ENCODE assay signal across 9 cellular contexts in genomic region chr18:23143059-23143831, GRCh38. TPM values are rescaled to one million over a fixed set of nuclear protein-coding genes. Genes with fewer than 3 reads are reported as not detected.
DNase-seq lines count a peak whose midpoint lies in the region; ATAC-seq and TF ChIP-seq lines count a peak whose summit lies in the region.
"Had no signal": no experiment of that assay in that cellular context is flagged by ENCODE, and none has a peak within 500 bp of the region (broad histone marks: within the 10 kb centered on the region; RNA-seq: fewer than 3 reads in every experiment).

No MANE protein-coding gene starts in this region.

- H3K9me3 ChIP-seq in Caco-2 (no peaks in the 10 kb centered on the region), endodermal cell (ENCODE audit: control insufficient read depth, low read length) (no peaks in the 10 kb centered on the region), muscle layer of duodenum (ENCODE audit: control insufficient read depth in 1 of 2, low read length in 2 of 2) (no peaks in the 10 kb centered on the region)

- H3K36me3 Mint-ChIP-seq in Caco-2 (ENCODE audit: insufficient read depth, unreplicated experiment) (peaks cover 13% of the 10 kb centered on the region), endodermal cell (ENCODE audit: low read depth) (peaks cover 5% of the 10 kb centered on the region)

- ATAC-seq in HG03460 (IDR thresholded peaks at IDR 0.05; ENCODE audit: unreplicated experiment) (no peak), GM21717 (IDR thresholded peaks at IDR 0.05; ENCODE audit: unreplicated experiment) (no peak)

- intact Hi-C loops in Caco-2 (cut with micrococcal nuclease; ENCODE audit: unreplicated experiment) = loop anchor here (5.0 kb wide), 2 partner anchors 34 to 54 kb away; no protein-coding TSS in a partner anchor

- H3K27ac ChIP-seq in endodermal cell (ENCODE audit: low read depth, low read length) = no peak overlapping the region
- peak overlapping the region; percentile 29 for H3K27ac ChIP-seq in muscle layer of duodenum (ENCODE audit: low read length)

- H3K4me3 ChIP-seq in Caco-2 (ENCODE audit: low read depth, low read length) (no peak overlapping the region), NB4 (ENCODE audit: low read depth, low read length) (no peak overlapping the region), endodermal cell (ENCODE audit: low read length) (no peak overlapping the region), muscle layer of duodenum (ENCODE audit: low read depth in 1 of 2, low read length in 2 of 2) (no peak overlapping the region)

- H3K4me1 Mint-ChIP-seq in Caco-2 (ENCODE audit: low read depth, unreplicated experiment) (peaks cover 32% of the 10 kb centered on the region), endodermal cell (peaks cover 34% of the 10 kb centered on the region)

- no peaks in the 10 kb centered on the region for H3K27me3 Mint-ChIP-seq in Caco-2 (ENCODE audit: insufficient read depth, unreplicated experiment)
- H3K27me3 Mint-ChIP-seq in endodermal cell (ENCODE audit: insufficient read depth) = no peaks in the 10 kb centered on the region

- BruUV-seq in Caco-2 (replicated peaks; lab: Mats Ljungman, UMichigan) = no TSS peak

- H3K9ac ChIP-seq in endodermal cell (ENCODE audit: extremely low read depth, low read length, poor library complexity, severe bottlenecking) = no peak overlapping the region

- peak overlapping the region; percentile 5 for H3K4me3 Mint-ChIP-seq in Caco-2 (ENCODE audit: unreplicated experiment)
- no peak overlapping the region for H3K4me3 Mint-ChIP-seq in endodermal cell

- TF ChIP-seq CTCF in Caco-2 (IDR thresholded peaks at IDR 0.05; ENCODE audit: insufficient read depth in 1 of 2, low read depth in 1 of 2, low read length in 1 of 2, severe bottlenecking in 1 of 2, unreplicated experiment in 1 of 2) (no peak), NB4 (IDR thresholded peaks at IDR 0.05; ENCODE audit: low read depth, low read length) (no peak), endodermal cell (conservative IDR thresholded peaks at IDR 0.05) (no peak), GM13977 (IDR thresholded peaks at IDR 0.05; ENCODE audit: extremely low read depth, insufficient read depth, missing control alignments) (no peak)

- TF ChIP-seq POLR2A in NB4 (IDR thresholded peaks at IDR 0.05; ENCODE audit: extremely low read depth, insufficient read length) = no peak

- H3K9me3 Mint-ChIP-seq in Caco-2 (ENCODE audit: unreplicated experiment) = no peaks in the 10 kb centered on the region
- H3K9me3 Mint-ChIP-seq in endodermal cell = no peaks in the 10 kb centered on the region

- CTCF ChIA-PET in Caco-2 (lab: Charles Lee) = interaction anchor here (1.5 kb wide), 1 partner anchor 12 kb away, joined by 5 read pairs; no protein-coding TSS in a partner anchor

- in situ Hi-C loops in GM13977 (cut with MboI; ENCODE audit: low pct_unique_long_range_greater_than_20kb, low sequenced_read_pairs, unreplicated experiment) = no loop called here

- WGBS in endodermal cell (ENCODE audit: insufficient coverage in 1 of 2, insufficient read length in 1 of 2), 2 experiments = 89 to 93% methylated on average over 10 of the region's 10 CpGs

- H3K27me3 ChIP-seq in Caco-2 (replicated peaks; ENCODE audit: control insufficient read depth, insufficient read depth, low read length) (no peaks in the 10 kb centered on the region), endodermal cell (ENCODE audit: control insufficient read depth, insufficient read depth, low read length, poor library complexity, severe bottlenecking) (no peaks in the 10 kb centered on the region), muscle layer of duodenum (ENCODE audit: low read depth, low read length) (no peaks in the 10 kb centered on the region)

- H3K27ac Mint-ChIP-seq in Caco-2 (ENCODE audit: unreplicated experiment) (peak overlapping the region; percentile 95), endodermal cell (peak overlapping the region; percentile 47)

- peaks cover 5% of the 10 kb centered on the region for H3K36me3 ChIP-seq in Caco-2 (ENCODE audit: control insufficient read depth, insufficient read depth, low read length)
- H3K36me3 ChIP-seq in endodermal cell (ENCODE audit: control insufficient read depth, insufficient read depth, low read length) = no peaks in the 10 kb centered on the region
- H3K36me3 ChIP-seq in muscle layer of duodenum (ENCODE audit: control insufficient read depth in 1 of 2, insufficient read depth in 2 of 2, low read length in 2 of 2) = no peaks in the 10 kb centered on the region

- POLR2A ChIA-PET in Caco-2 (lab: Charles Lee) = no interaction called here

- H3K4me1 ChIP-seq in Caco-2 = peaks cover 42% of the 10 kb centered on the region
- H3K4me1 ChIP-seq in endodermal cell (ENCODE audit: control insufficient read depth, insufficient read depth, low read length) = no peaks in the 10 kb centered on the region
- H3K4me1 ChIP-seq in muscle layer of duodenum (ENCODE audit: control insufficient read depth in 1 of 2, insufficient read depth in 2 of 2, low read length in 2 of 2) = peaks cover 6 to 10% of the 10 kb centered on the region in 2 donors

- DNase-seq in Caco-2 (peak; percentile 27 to 48), NB4 (ENCODE audit: low read depth) (peak; percentile 90), endodermal cell (no peak), inferior parietal cortex (ENCODE audit: extremely low spot score) (no peak), GM13977 (ENCODE audit: low spot score) (no peak)
- DNase-seq: NCI-H2081 had no signal

RNA-seq across cellular contexts. Expression of gene CABLES1, which starts 8.0 kb away (rescaled TPM):
- 27.2 and 29.5 TPM in 2 replicates for total RNA-seq in Caco-2 (2022)
- 10 to 100 TPM in 1 of 2 donors, 1 to 10 TPM in 1; 9.9 to 16.7 TPM for total RNA-seq in endodermal cell
- polyA plus RNA-seq in endodermal cell (2013, experiment 1 of 2) = 4.5 TPM
- 4.3 TPM for polyA plus RNA-seq in endodermal cell (2013, experiment 2 of 2)

Comparison
In these comparisons a context has a peak if more than half of its experiments do, and no peak if none do; other contexts are left out.
1. DNase-seq: peak in Caco-2 (2 of 2) and NB4 (single experiment); none in endodermal cell (single experiment), inferior parietal cortex (single experiment) and GM13977 (single experiment).